Comparison of ENCODE assay signal across 9 cellular contexts in genomic region chr10:122495406-122496340, GRCh38. TPM values are rescaled to one million over a fixed set of nuclear protein-coding genes. Genes with fewer than 3 reads are reported as not detected.
DNase-seq lines count a peak whose midpoint lies in the region; ATAC-seq and TF ChIP-seq lines count a peak whose summit lies in the region.
"Had no signal": no experiment of that assay in that cellular context is flagged by ENCODE, and none has a peak within 500 bp of the region (broad histone marks: within the 10 kb centered on the region; RNA-seq: fewer than 3 reads in every experiment).

No MANE protein-coding gene starts in this region.

- no peak for TF ChIP-seq CTCF in activated CD8-positive, alpha-beta T cell treated with anti-CD3 and anti-CD28 coated beads for 36 hours (IDR thresholded peaks at IDR 0.05)
- TF ChIP-seq CTCF in fibroblast of the aortic adventitia (IDR thresholded peaks at IDR 0.05; ENCODE audit: insufficient read depth, low read length), result no peak

- no peak for ATAC-seq in activated CD8-positive, alpha-beta T cell treated with anti-CD3 and anti-CD28 coated beads for 36 hours
- ATAC-seq in GM21515 (IDR thresholded peaks at IDR 0.05; ENCODE audit: unreplicated experiment) (no peak), HG03139 (IDR thresholded peaks at IDR 0.05; ENCODE audit: unreplicated experiment) (no peak)

- peaks cover 21% of the 10 kb centered on the region for H3K4me1 Mint-ChIP-seq in activated CD8-positive, alpha-beta T cell treated with anti-CD3 and anti-CD28 coated beads for 36 hours (ENCODE audit: low read depth)

- DNase-seq in activated CD8-positive, alpha-beta T cell treated with anti-CD3 and anti-CD28 coated beads for 36 hours, result peak; percentile 26
- DNase-seq in fibroblast of the aortic adventitia (ENCODE audit: low read depth), result peak; percentile 93
- peak; percentile 87 for DNase-seq in stromal cell of bone marrow (ENCODE audit: low read depth)
- no peak for DNase-seq in NCI-H82 treated with DMSO at 0.1 percent for 48 hours (lab: John Stamatoyannopoulos, UW; ENCODE audit: unreplicated experiment)
- DNase-seq: activated T-cell treated with anti-CD3 and anti-CD28 coated beads for 4 hours had no signal

- no peak overlapping the region for H3K4me3 ChIP-seq in fibroblast of the aortic adventitia (ENCODE audit: low read depth, low read length)

- no peak overlapping the region for H3K27ac Mint-ChIP-seq in activated CD8-positive, alpha-beta T cell treated with anti-CD3 and anti-CD28 coated beads for 36 hours

- no peaks in the 10 kb centered on the region for H3K36me3 Mint-ChIP-seq in activated CD8-positive, alpha-beta T cell treated with anti-CD3 and anti-CD28 coated beads for 36 hours (ENCODE audit: low read depth)

- no peak overlapping the region for H3K4me3 Mint-ChIP-seq in activated CD8-positive, alpha-beta T cell treated with anti-CD3 and anti-CD28 coated beads for 36 hours

- CTCF ChIA-PET in activated CD8-positive, alpha-beta T cell treated with anti-CD3 and anti-CD28 coated beads for 36 hours (lab: Charles Lee), result interaction anchor here (1.0 to 3.4 kb wide), 4 partner anchors 12 to 70 kb away, joined by 3 to 12 read pairs (median 3); no protein-coding TSS in a partner anchor

- no peak for TF ChIP-seq EP300 in Ishikawa (IDR thresholded peaks at IDR 0.05; ENCODE audit: borderline replicate concordance)

- TF ChIP-seq RAD21 in Ishikawa (IDR thresholded peaks at IDR 0.05; ENCODE audit: low read depth), result no peak

- POLR2A ChIA-PET in activated CD8-positive, alpha-beta T cell treated with anti-CD3 and anti-CD28 coated beads for 36 hours (lab: Charles Lee), result interaction anchor here (1.4 to 1.7 kb wide), 2 partner anchors 14 to 19 kb away, joined by 4 read pairs; no protein-coding TSS in a partner anchor

- intact Hi-C loops in activated CD8-positive, alpha-beta T cell treated with anti-CD3 and anti-CD28 coated beads for 36 hours (cut with micrococcal nuclease), result no loop called here

- H3K27me3 Mint-ChIP-seq in activated CD8-positive, alpha-beta T cell treated with anti-CD3 and anti-CD28 coated beads for 36 hours, result peaks cover 4% of the 10 kb centered on the region

- no peaks in the 10 kb centered on the region for H3K9me3 Mint-ChIP-seq in activated CD8-positive, alpha-beta T cell treated with anti-CD3 and anti-CD28 coated beads for 36 hours

TF ChIP-seq in Ishikawa, 13 proteins besides CTCF, POLR2A, EP300 and RAD21:
- TF ChIP-seq REST (IDR thresholded peaks at IDR 0.05; ENCODE audit: low read depth), result no peak
- peak; percentile 38; the same call in 1 of the 2 replicates for TF ChIP-seq NFIC (IDR thresholded peaks at IDR 0.05)

RNA-seq across cellular contexts. Expression of gene HTRA1, which starts 34.3 kb away (rescaled TPM):
- total RNA-seq in activated CD8-positive, alpha-beta T cell treated with anti-CD3 and anti-CD28 coated beads for 36 hours, result not detected
- total RNA-seq in fibroblast of the aortic adventitia (ENCODE audit: low replicate concordance), result 55.5 and 156 TPM in 2 replicates

RNA-seq across cellular contexts. Expression of gene ARMS2, which starts 41.2 kb away (rescaled TPM):
- total RNA-seq in activated CD8-positive, alpha-beta T cell treated with anti-CD3 and anti-CD28 coated beads for 36 hours, result not detected
- total RNA-seq in fibroblast of the aortic adventitia (ENCODE audit: low replicate concordance), result not detected in 2 replicates
- total RNA-seq: lower leg skin had no signal

Comparison
In these comparisons a context has a peak if more than half of its experiments do, and no peak if none do; other contexts are left out.
1. RNA of gene HTRA1, which starts 34.3 kb away (total RNA-seq): 55.5 to 156 TPM in fibroblast of the aortic adventitia; not detected in activated CD8-positive, alpha-beta T cell treated with anti-CD3 and anti-CD28 coated beads for 36 hours; every median in the first group is over 10 times any median in the second.